Comparison of ENCODE assay signal across 15 cellular contexts in genomic region chr2:218266316-218266979, GRCh38. TPM values are rescaled to one million over a fixed set of nuclear protein-coding genes. Genes with fewer than 3 reads are reported as not detected.
"Had no signal": no experiment of that assay in that cellular context is flagged by ENCODE, and none has a peak within 500 bp of the region (broad histone marks: within the 10 kb centered on the region; RNA-seq: fewer than 3 reads in every experiment).

No MANE protein-coding gene starts in this region.

- DNase-seq: activated B cell treated with CpG ODN at 0.5 μM for 24 hours; activated CD4-positive, alpha-beta T cell treated with anti-CD3 and anti-CD28 coated beads, Interleukin-2, amount 10 ng/mL, durations not matched to agents 24 days and 14 days; activated naive CD4-positive, alpha-beta T cell treated with Interleukin-2 at 50 U/mL for 16 hours; activated T-cell treated with anti-CD3 and anti-CD28 coated beads, Interleukin-2, amount 50 U/mL, for 72 hours; cerebellar nuclear complex; hypothalamus; SK-N-SH; stimulated activated CD4-positive, alpha-beta T cell treated with anti-CD3 and anti-CD28 coated beads, Interleukin-1b, Interleukin-23, amount 100 ng/mL, for 48 hours; stimulated activated naive B cell treated with anti-CD40 and anti-IgM and Interleukin-4, amounts not matched to agents 10 μg/mL and 1 μg/mL and 100 μg/mL, for 72 hours; trophoblast cell had no signal

- H3K27me3 Mint-ChIP-seq: activated B cell treated with CpG ODN at 0.5 μM for 24 hours; stimulated activated naive B cell treated with anti-CD40 and anti-IgM and Interleukin-4, amounts not matched to agents 10 μg/mL and 1 μg/mL and 100 μg/mL, for 72 hours had no signal

- ATAC-seq: activated T-cell treated with anti-CD3 and anti-CD28 coated beads, Interleukin-2, amount 50 U/mL, for 72 hours; esophagus mucosa; stimulated activated naive B cell treated with anti-CD40 and anti-IgM and Interleukin-4, amounts not matched to agents 10 μg/mL and 1 μg/mL and 100 μg/mL, for 72 hours had no signal

- H3K4me3 Mint-ChIP-seq: activated T-cell treated with anti-CD3 and anti-CD28 coated beads, Interleukin-2, amount 50 U/mL, for 72 hours; stimulated activated naive B cell treated with anti-CD40 and anti-IgM and Interleukin-4, amounts not matched to agents 10 μg/mL and 1 μg/mL and 100 μg/mL, for 72 hours had no signal

- H3K4me3 ChIP-seq: right atrium auricular region had no signal

- H3K27ac ChIP-seq: neutrophil, right atrium auricular region had no signal

- H3K27ac Mint-ChIP-seq: activated B cell treated with CpG ODN at 0.5 μM for 24 hours; activated T-cell treated with anti-CD3 and anti-CD28 coated beads, Interleukin-2, amount 50 U/mL, for 72 hours; brain; stimulated activated naive B cell treated with anti-CD40 and anti-IgM and Interleukin-4, amounts not matched to agents 10 μg/mL and 1 μg/mL and 100 μg/mL, for 72 hours had no signal

- H3K9me3 Mint-ChIP-seq: activated B cell treated with CpG ODN at 0.5 μM for 24 hours; activated CD4-positive, alpha-beta T cell treated with anti-CD3 and anti-CD28 coated beads, Interleukin-2, amount 10 ng/mL, durations not matched to agents 24 days and 14 days; activated T-cell treated with anti-CD3 and anti-CD28 coated beads, Interleukin-2, amount 50 U/mL, for 72 hours; brain; stimulated activated naive B cell treated with anti-CD40 and anti-IgM and Interleukin-4, amounts not matched to agents 10 μg/mL and 1 μg/mL and 100 μg/mL, for 72 hours had no signal

- H3K9ac ChIP-seq: SK-N-SH had no signal

- H3K4me2 ChIP-seq: SK-N-SH had no signal

- H3K27me3 ChIP-seq: neutrophil, right atrium auricular region had no signal

- H3K9me2 ChIP-seq: SK-N-SH had no signal

- H3K9me3 ChIP-seq: neutrophil, right atrium auricular region, SK-N-SH had no signal

RNA-seq across cellular contexts. Expression of gene GPBAR1, which starts 5.6 kb away (rescaled TPM):
- total RNA-seq: dermis microvascular lymphatic vessel endothelial cell, esophagus mucosa had no signal
